In genomic region chr21:28235169-28235892, GRCh38 we compare ENCODE assay signal across 13 cellular contexts.
DNase-seq lines count a peak whose midpoint lies in the region; ATAC-seq, FAIRE-seq and TF ChIP-seq lines count a peak whose summit lies in the region.
"Had no signal": no experiment of that assay in that cellular context is flagged by ENCODE, and none has a peak within 500 bp of the region (broad histone marks: within the 10 kb centered on the region; RNA-seq: fewer than 3 reads in every experiment).

No MANE protein-coding gene starts in this region.

- intact Hi-C loops in endothelial cell of umbilical vein (cut with micrococcal nuclease) = no loop called here
- intact Hi-C loops in naive thymus-derived CD4-positive, alpha-beta T cell (cut with micrococcal nuclease) = no loop called here

- TF ChIP-seq POLR2A in endothelial cell of umbilical vein (IDR thresholded peaks at IDR 0.05; ENCODE audit: low read depth, low read length) = no peak

- no peaks in the 10 kb centered on the region for H4K20me1 ChIP-seq in endothelial cell of umbilical vein (replicated peaks; ENCODE audit: control insufficient read depth, extremely low read depth, insufficient read depth, low read length)

- no peak overlapping the region for H3K4me3 Mint-ChIP-seq in naive thymus-derived CD4-positive, alpha-beta T cell
- no peak overlapping the region for H3K4me3 Mint-ChIP-seq in activated naive CD8-positive, alpha-beta T cell treated with anti-CD3 and anti-CD28 coated beads for 36 hours
- H3K4me3 Mint-ChIP-seq in activated T-cell treated with anti-CD3 and anti-CD28 coated beads, Interleukin-2, amount 50 U/mL, for 4 hours = no peak overlapping the region
- H3K4me3 Mint-ChIP-seq: type B pancreatic cell had no signal

- dilution Hi-C loops in endothelial cell of umbilical vein (cut with MboI; ENCODE audit: extremely low pct_ligation_motif_present, low sequenced_read_pairs) = no loop called here

- POLR2A ChIA-PET in endothelial cell of umbilical vein (lab: Charles Lee) = no interaction called here
- POLR2A ChIA-PET in naive thymus-derived CD4-positive, alpha-beta T cell (lab: Charles Lee) = no interaction called here

- no peaks in the 10 kb centered on the region for H3K36me3 Mint-ChIP-seq in naive thymus-derived CD4-positive, alpha-beta T cell
- H3K36me3 Mint-ChIP-seq in activated naive CD8-positive, alpha-beta T cell treated with anti-CD3 and anti-CD28 coated beads for 36 hours = no peaks in the 10 kb centered on the region
- no peaks in the 10 kb centered on the region for H3K36me3 Mint-ChIP-seq in activated T-cell treated with anti-CD3 and anti-CD28 coated beads, Interleukin-2, amount 50 U/mL, for 4 hours (ENCODE audit: insufficient read depth)
- H3K36me3 Mint-ChIP-seq: type B pancreatic cell had no signal

- H3K4me2 ChIP-seq in endothelial cell of umbilical vein (ENCODE audit: insufficient read depth, low read length) = no peak overlapping the region

- no peaks in the 10 kb centered on the region for H3K27me3 ChIP-seq in endothelial cell of umbilical vein (ENCODE audit: control insufficient read depth in 2 of 2, insufficient read depth in 2 of 2, low read length in 2 of 2)
- H3K27me3 ChIP-seq in naive thymus-derived CD4-positive, alpha-beta T cell (ENCODE audit: control insufficient read depth in 2 of 2, insufficient read depth in 2 of 2, low read length in 2 of 2) = no peaks in the 10 kb centered on the region
- H3K27me3 ChIP-seq: dorsolateral prefrontal cortex had no signal

- H3K9me1 ChIP-seq in endothelial cell of umbilical vein (replicated peaks; ENCODE audit: control insufficient read depth, extremely low read depth, insufficient read depth, low read length) = no peaks in the 10 kb centered on the region

- peaks cover 0 to 4% (median 0%) of the 10 kb centered on the region in 11 donors for H3K9me3 Mint-ChIP-seq in naive thymus-derived CD4-positive, alpha-beta T cell
- no peaks in the 10 kb centered on the region for H3K9me3 Mint-ChIP-seq in activated naive CD8-positive, alpha-beta T cell treated with anti-CD3 and anti-CD28 coated beads for 36 hours
- no peaks in the 10 kb centered on the region for H3K9me3 Mint-ChIP-seq in activated T-cell treated with anti-CD3 and anti-CD28 coated beads, Interleukin-2, amount 50 U/mL, for 4 hours
- H3K9me3 Mint-ChIP-seq: type B pancreatic cell had no signal

- H3K27ac Mint-ChIP-seq in naive thymus-derived CD4-positive, alpha-beta T cell = no peak overlapping the region
- no peak overlapping the region for H3K27ac Mint-ChIP-seq in activated naive CD8-positive, alpha-beta T cell treated with anti-CD3 and anti-CD28 coated beads for 36 hours
- H3K27ac Mint-ChIP-seq: type B pancreatic cell had no signal

- H3K4me1 Mint-ChIP-seq in naive thymus-derived CD4-positive, alpha-beta T cell = no peaks in the 10 kb centered on the region
- no peaks in the 10 kb centered on the region for H3K4me1 Mint-ChIP-seq in activated naive CD8-positive, alpha-beta T cell treated with anti-CD3 and anti-CD28 coated beads for 36 hours
- no peaks in the 10 kb centered on the region for H3K4me1 Mint-ChIP-seq in activated T-cell treated with anti-CD3 and anti-CD28 coated beads, Interleukin-2, amount 50 U/mL, for 4 hours (ENCODE audit: low read depth)

- no peaks in the 10 kb centered on the region for H3K9me3 ChIP-seq in endothelial cell of umbilical vein (replicated peaks; ENCODE audit: control insufficient read depth, insufficient read depth, low read length)
- no peaks in the 10 kb centered on the region for H3K9me3 ChIP-seq in naive thymus-derived CD4-positive, alpha-beta T cell (ENCODE audit: control insufficient read depth in 2 of 3, low read length in 3 of 3)

- CTCF ChIA-PET in endothelial cell of umbilical vein (lab: Charles Lee) = interaction anchor here (1.0 kb wide), 1 partner anchor 31 kb away, joined by 3 read pairs; no protein-coding TSS in a partner anchor
- CTCF ChIA-PET in naive thymus-derived CD4-positive, alpha-beta T cell (lab: Charles Lee) = no interaction called here

- no peak overlapping the region for H2AFZ ChIP-seq in endothelial cell of umbilical vein (ENCODE audit: low read depth, low read length)

- peaks cover 9% of the 10 kb centered on the region for H3K4me1 ChIP-seq in endothelial cell of umbilical vein (ENCODE audit: control insufficient read depth, extremely low read depth, insufficient read depth, low read length)
- H3K4me1 ChIP-seq in naive thymus-derived CD4-positive, alpha-beta T cell (ENCODE audit: control insufficient read depth in 2 of 2, insufficient read depth in 2 of 2, low read length in 2 of 2) = no peaks in the 10 kb centered on the region

- no peaks in the 10 kb centered on the region for H3K79me2 ChIP-seq in endothelial cell of umbilical vein (ENCODE audit: control insufficient read depth, insufficient read depth, low read length)

- DNase-seq in ELR (ENCODE audit: low read depth) (peak; percentile 31), NOMO-1 treated with dmso at 0.1 percent for 144 hours (lab: John Stamatoyannopoulos, UW; ENCODE audit: unreplicated experiment) (peak; percentile 83), endothelial cell of umbilical vein (ENCODE audit: low read depth, low spot score) (peak; percentile 12), germinal center (ENCODE audit: low spot score) (no peak)
- DNase-seq in naive thymus-derived CD4-positive, alpha-beta T cell = no peak
- no peak for DNase-seq in activated naive CD8-positive, alpha-beta T cell treated with anti-CD3 and anti-CD28 coated beads for 36 hours
- DNase-seq in stimulated activated CD4-positive, alpha-beta T cell treated with anti-CD3 and anti-CD28 coated beads, Interleukin-4, amount 100 ng/mL, for 24 hours = no peak
- no peak for DNase-seq in activated T-cell treated with anti-CD3 and anti-CD28 coated beads, Interleukin-2, amount 50 U/mL, for 4 hours
- DNase-seq: activated gamma-delta T cell, dorsolateral prefrontal cortex, NCI-H1092 had no signal

- no peak for TF ChIP-seq CTCF in endothelial cell of umbilical vein (IDR thresholded peaks at IDR 0.05; ENCODE audit: extremely low read depth in 1 of 2, insufficient read depth in 1 of 2, low read depth in 1 of 2, low read length in 2 of 2)

- no peak for FAIRE-seq in endothelial cell of umbilical vein (lab: Jason Lieb, UNC)

- no peak overlapping the region for H3K27ac ChIP-seq in endothelial cell of umbilical vein (ENCODE audit: insufficient read depth, low read depth, low read length)
- no peak overlapping the region for H3K27ac ChIP-seq in naive thymus-derived CD4-positive, alpha-beta T cell (ENCODE audit: low read depth, low read length)
- H3K27ac ChIP-seq: dorsolateral prefrontal cortex had no signal

- no TSS peak for BruUV-seq in endothelial cell of umbilical vein (replicated peaks; lab: Mats Ljungman, UMichigan)

- peaks cover 0 to 14% (median 6%) of the 10 kb centered on the region in 5 donors for H3K27me3 Mint-ChIP-seq in naive thymus-derived CD4-positive, alpha-beta T cell
- no peaks in the 10 kb centered on the region for H3K27me3 Mint-ChIP-seq in activated naive CD8-positive, alpha-beta T cell treated with anti-CD3 and anti-CD28 coated beads for 36 hours
- H3K27me3 Mint-ChIP-seq in activated T-cell treated with anti-CD3 and anti-CD28 coated beads, Interleukin-2, amount 50 U/mL, for 4 hours (ENCODE audit: low read depth) = no peaks in the 10 kb centered on the region

- peak; percentile 91 for ATAC-seq in naive thymus-derived CD4-positive, alpha-beta T cell
- ATAC-seq in activated T-cell treated with anti-CD3 and anti-CD28 coated beads, Interleukin-2, amount 50 U/mL, for 4 hours = no peak
- ATAC-seq: activated CD4-positive, CD25-positive, alpha-beta regulatory T cell treated with anti-CD3 and anti-CD28 coated beads, Interleukin-2, amount 50 U/mL, for 24 hours had no signal

- H3K4me3 ChIP-seq in endothelial cell of umbilical vein (replicated peaks in 1 of 3; ENCODE audit: insufficient read depth in 1 of 3, low read depth in 1 of 3, low read length in 3 of 3) = no peak overlapping the region
- no peak overlapping the region for H3K4me3 ChIP-seq in naive thymus-derived CD4-positive, alpha-beta T cell (ENCODE audit: low read length)
- H3K4me3 ChIP-seq: dorsolateral prefrontal cortex had no signal

- H3K36me3 ChIP-seq in endothelial cell of umbilical vein (ENCODE audit: control insufficient read depth in 2 of 2, extremely low read depth in 1 of 2, insufficient read depth in 2 of 2, low read length in 2 of 2) = no peaks in the 10 kb centered on the region
- H3K36me3 ChIP-seq in naive thymus-derived CD4-positive, alpha-beta T cell (ENCODE audit: control insufficient read depth in 2 of 3, insufficient read depth in 3 of 3, low read length in 3 of 3) = no peaks in the 10 kb centered on the region

- H3K9ac ChIP-seq in endothelial cell of umbilical vein (replicated peaks; ENCODE audit: extremely low read depth, insufficient read depth, low read length) = no peak overlapping the region

TF ChIP-seq in endothelial cell of umbilical vein, 7 proteins besides CTCF, POLR2A, EP300 and RAD21:
- TF ChIP-seq POLR2AphosphoS5 (IDR thresholded peaks at IDR 0.05; ENCODE audit: insufficient read depth, low read depth, low read length) (no peak), FOS (IDR thresholded peaks at IDR 0.05; ENCODE audit: borderline replicate concordance, insufficient read depth, low read length) (no peak), MAX (IDR thresholded peaks at IDR 0.05; ENCODE audit: insufficient read depth, insufficient read length) (no peak), JUN (IDR thresholded peaks at IDR 0.05; ENCODE audit: borderline replicate concordance, insufficient read depth, insufficient read length, low read depth) (no peak), GATA2 (IDR thresholded peaks at IDR 0.05; ENCODE audit: insufficient read depth, insufficient read length, low read depth, low read length) (no peak), MYC (IDR thresholded peaks at IDR 0.05; ENCODE audit: low read depth, low read length) (no peak), EZH2 (IDR thresholded peaks at IDR 0.05; ENCODE audit: borderline replicate concordance, low read depth, low read length, severe bottlenecking) (no peak)

Comparison
In these comparisons a context has a peak if more than half of its experiments do, and no peak if none do; other contexts are left out.
1. DNase-seq: peak in ELR (single experiment), NOMO-1 treated with dmso at 0.1 percent for 144 hours (single experiment) and endothelial cell of umbilical vein (single experiment); none in naive thymus-derived CD4-positive, alpha-beta T cell (0 of 9), activated naive CD8-positive, alpha-beta T cell treated with anti-CD3 and anti-CD28 coated beads for 36 hours (single experiment), germinal center (single experiment), stimulated activated CD4-positive, alpha-beta T cell treated with anti-CD3 and anti-CD28 coated beads, Interleukin-4, amount 100 ng/mL, for 24 hours (single experiment) and activated T-cell treated with anti-CD3 and anti-CD28 coated beads, Interleukin-2, amount 50 U/mL, for 4 hours (single experiment).